8 cellular contexts compared by ENCODE assay signal in the genomic region with DNA sequence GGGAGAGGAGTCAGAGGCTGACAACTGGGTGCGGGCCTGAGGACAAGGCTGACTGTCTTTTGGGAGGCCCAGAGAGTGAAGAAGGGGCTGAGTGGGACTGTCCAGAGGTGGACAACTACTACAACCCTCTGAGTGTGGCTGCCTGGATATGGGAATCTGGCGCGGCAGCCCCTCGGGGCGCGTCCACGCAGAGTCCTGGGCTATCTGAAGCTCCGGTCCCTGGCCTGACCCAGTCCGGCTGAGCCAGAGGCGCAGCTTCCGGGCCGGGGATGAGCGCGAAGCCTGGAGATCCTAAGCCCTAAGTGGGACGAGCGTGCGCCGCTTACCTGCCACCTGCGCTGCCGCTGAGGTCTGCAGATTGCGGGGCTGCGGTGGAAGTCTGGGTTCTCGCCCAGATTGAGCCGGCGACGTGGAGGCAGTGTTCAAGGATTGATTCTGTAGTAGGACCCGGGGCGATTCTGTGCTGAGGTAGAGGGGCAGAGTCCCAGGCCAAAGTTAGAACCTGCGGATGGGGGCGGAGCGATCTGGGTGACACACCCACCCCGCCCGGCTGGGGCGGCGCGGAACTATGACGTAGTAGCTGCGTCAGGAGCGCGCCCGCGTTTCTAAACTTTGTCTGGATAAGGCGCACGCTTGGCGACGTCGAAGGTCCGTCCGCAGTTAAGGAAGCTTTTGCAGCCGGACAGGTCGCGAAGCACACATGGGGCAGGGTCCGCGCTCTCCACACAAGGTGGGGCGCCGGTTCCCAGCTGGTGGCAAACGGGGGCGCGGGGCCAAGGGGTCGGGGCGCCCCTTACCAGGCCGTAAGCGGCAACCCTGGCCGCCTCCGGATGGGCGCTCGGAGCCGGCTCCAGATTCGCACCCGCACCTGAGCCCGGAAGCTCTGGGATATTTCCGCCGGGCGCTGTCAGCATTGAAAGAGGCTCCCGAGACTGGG. TPM values are rescaled to one million over a fixed set of nuclear protein-coding genes. Genes with fewer than 3 reads are reported as not detected.
A peak's percentile ranks its signal among the peaks of the same experiment; 100 is the strongest.
DNase-seq lines count a peak whose midpoint lies in the region; ATAC-seq and TF ChIP-seq lines count a peak whose summit lies in the region.

A gene (minus strand): TSS at position 526 of the 937 bp plus-strand sequence. CDS start 674 bp downstream, outside the sequence.
A gene with protein sequence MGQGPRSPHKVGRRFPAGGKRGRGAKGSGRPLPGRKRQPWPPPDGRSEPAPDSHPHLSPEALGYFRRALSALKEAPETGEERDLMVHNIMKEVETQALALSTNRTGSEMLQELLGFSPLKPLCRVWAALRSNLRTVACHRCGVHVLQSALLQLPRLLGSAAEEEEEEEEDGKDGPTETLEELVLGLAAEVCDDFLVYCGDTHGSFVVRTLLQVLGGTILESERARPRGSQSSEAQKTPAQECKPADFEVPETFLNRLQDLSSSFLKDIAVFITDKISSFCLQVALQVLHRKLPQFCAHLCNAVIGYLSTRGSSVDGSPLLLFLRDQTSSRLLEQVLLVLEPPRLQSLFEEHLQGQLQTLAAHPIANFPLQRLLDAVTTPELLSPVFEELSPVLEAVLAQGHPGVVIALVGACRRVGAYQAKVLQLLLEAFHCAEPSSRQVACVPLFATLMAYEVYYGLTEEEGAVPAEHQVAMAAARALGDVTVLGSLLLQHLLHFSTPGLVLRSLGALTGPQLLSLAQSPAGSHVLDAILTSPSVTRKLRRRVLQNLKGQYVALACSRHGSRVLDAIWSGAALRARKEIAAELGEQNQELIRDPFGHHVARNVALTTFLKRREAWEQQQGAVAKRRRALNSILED (plus strand): TSS at position 596 of the 937 bp plus-strand sequence. CDS start 105 bp downstream, at position 701.

- peaks cover 34% of the 10 kb centered on the region for H3K4me1 ChIP-seq in Karpas-422 (ENCODE audit: low read length)
- peaks cover 13% of the 10 kb centered on the region for H3K4me1 ChIP-seq in neuron (ENCODE audit: insufficient read depth, low read length)

- DNase-seq in Daoy (ENCODE audit: low read depth) (peak; percentile 92), Karpas-422 (peak; percentile 99), SHP77 treated with DMSO at 0.1 percent for 48 hours (lab: John Stamatoyannopoulos, UW) (peak; percentile 45), foreskin fibroblast (peak; percentile 86 to 96), stromal cell of bone marrow (ENCODE audit: low read depth) (peak; percentile 71)
- DNase-seq in activated gamma-delta T cell treated with anti-CD3 and anti-CD28 coated beads, Interleukin-2, amount 50 U/mL, for 16 hours (ENCODE audit: low read depth) = peak; percentile 89

- H3K79me2 ChIP-seq in Karpas-422 (ENCODE audit: low read length) = peaks cover 42% of the 10 kb centered on the region

- H3K9me3 ChIP-seq in Karpas-422 (ENCODE audit: low read length) (no peaks in the 10 kb centered on the region), neuron (ENCODE audit: low read length) (no peaks in the 10 kb centered on the region)

- H3K27ac ChIP-seq in Karpas-422 (ENCODE audit: low read length) = no peak within 1 kb of the TSS

- H3K36me3 ChIP-seq in Karpas-422 (ENCODE audit: insufficient read depth, low read length) = peaks cover 37% of the 10 kb centered on the region
- H3K36me3 ChIP-seq in neuron (ENCODE audit: insufficient read depth, low read length) = peaks cover 37% of the 10 kb centered on the region

- peaks cover 9% of the 10 kb centered on the region; the same call in 1 of the 2 replicates for H4K20me1 ChIP-seq in Karpas-422 (ENCODE audit: insufficient read depth, low read depth, low read length)

- peak within 1 kb of the TSS; percentile 94 for H3K4me2 ChIP-seq in Karpas-422 (ENCODE audit: low read depth, low read length, poor library complexity, severe bottlenecking)

- TF ChIP-seq CTCF in foreskin fibroblast (IDR thresholded peaks at IDR 0.05; ENCODE audit: low read depth, low read length) = no peak

- H3K27me3 ChIP-seq in Karpas-422 (ENCODE audit: low read length) (no peaks in the 10 kb centered on the region), neuron (ENCODE audit: insufficient read depth, low read length) (no peaks in the 10 kb centered on the region)

- peak; percentile 64 for ATAC-seq in GM21786 (IDR thresholded peaks at IDR 0.05; ENCODE audit: unreplicated experiment)

- H2AFZ ChIP-seq in Karpas-422 (ENCODE audit: low read length) = peak within 1 kb of the TSS; percentile 79
- peak within 1 kb of the TSS; percentile 62 for H2AFZ ChIP-seq in neuron (ENCODE audit: low read depth, low read length)

- no peaks in the 10 kb centered on the region for H3K9me2 ChIP-seq in Karpas-422 (replicated peaks; ENCODE audit: insufficient read depth, low read length)

- H3K4me3 ChIP-seq in Karpas-422 (ENCODE audit: low read length) = peak within 1 kb of the TSS; percentile 84
- H3K4me3 ChIP-seq in foreskin fibroblast (ENCODE audit: low read depth in 1 of 2, low read length in 2 of 2) = peak within 1 kb of the TSS; percentile 89 to 96
- peak within 1 kb of the TSS; percentile 86 for H3K4me3 ChIP-seq in neuron (ENCODE audit: low read length)

- H3K9ac ChIP-seq in Karpas-422 (ENCODE audit: low read length) = peak within 1 kb of the TSS; percentile 82

RNA-seq across cellular contexts. Expression of the first gene that starts in this region (rescaled TPM):
- total RNA-seq in Daoy (2014; rRNA removed; shearing (Covaris generic)) = 1.7 and 4.9 TPM in 2 replicates
- total RNA-seq in Karpas-422 (2014; rRNA removed; shearing (Covaris generic); ENCODE audit: low replicate concordance) = 27.1 and 35.9 TPM in 2 replicates

RNA-seq across cellular contexts. Expression of the second gene that starts in this region (rescaled TPM):
- 15.8 and 17.1 TPM in 2 replicates for total RNA-seq in Daoy (2014; rRNA removed; shearing (Covaris generic))
- total RNA-seq in Karpas-422 (2014; rRNA removed; shearing (Covaris generic); ENCODE audit: low replicate concordance) = 42.0 and 44.7 TPM in 2 replicates

Comparison
In these comparisons a context has a peak if more than half of its experiments do, and no peak if none do; other contexts are left out.
1. DNase-seq: peak in every context shown above with its lines; median percentile 99 in Karpas-422; 92 in Daoy; 91 in foreskin fibroblast; 89 in activated gamma-delta T cell treated with anti-CD3 and anti-CD28 coated beads, Interleukin-2, amount 50 U/mL, for 16 hours; 71 in stromal cell of bone marrow; 45 in SHP77 treated with DMSO at 0.1 percent for 48 hours.